ENCODE assay signal across 23 cellular contexts in the genomic region with DNA sequence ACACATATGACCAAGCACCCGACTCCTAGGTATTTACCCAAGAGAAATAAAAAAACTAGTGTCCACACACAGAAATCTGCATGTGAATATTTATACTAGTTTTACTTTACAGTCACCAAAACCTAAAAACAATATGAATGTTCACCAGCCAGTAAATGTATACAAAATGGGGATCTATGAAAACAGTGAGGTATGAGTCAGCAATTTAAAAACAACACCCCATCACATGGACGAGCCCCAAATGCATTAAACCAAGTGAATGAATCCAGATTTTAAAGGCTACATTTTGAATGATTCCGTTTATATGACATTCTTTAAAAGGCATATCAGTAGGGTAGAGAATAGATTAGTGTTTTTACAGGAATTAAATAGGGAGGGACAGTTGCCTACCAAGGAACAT. TPM values are rescaled to one million over a fixed set of nuclear protein-coding genes. Genes with fewer than 3 reads are reported as not detected.
DNase-seq lines count a peak whose midpoint lies in the region; ATAC-seq, FAIRE-seq and TF ChIP-seq lines count a peak whose summit lies in the region.
"Had no signal": no experiment of that assay in that cellular context is flagged by ENCODE, and none has a peak within 500 bp of the region (broad histone marks: within the 10 kb centered on the region; RNA-seq: fewer than 3 reads in every experiment).

No MANE protein-coding gene starts in this region.

- no peak overlapping the region for H4K91ac ChIP-seq in H1 (replicated peaks; ENCODE audit: insufficient read length, low read length)

- H3K4me1 Mint-ChIP-seq in GM23338 (no peaks in the 10 kb centered on the region), T-cell (peaks cover 22 to 26% (median 25%) of the 10 kb centered on the region in 3 donors)
- peaks cover 52% of the 10 kb centered on the region for H3K4me1 Mint-ChIP-seq in activated T-helper 2 cell treated with anti-CD3 and anti-CD28 coated beads, Interferon-gamma antibody, Interleukin-2, Interleukin-4, amounts not matched to agents 10 μg/mL and 5 μg/mL and 100 μg/mL, durations not matched to agents 14 hours and 24 hours and 36 hours (ENCODE audit: low read depth)
- H3K4me1 Mint-ChIP-seq in stimulated activated naive B cell treated with anti-CD40 and anti-IgM and Interleukin-4, amounts not matched to agents 10 μg/mL and 1 μg/mL and 100 μg/mL, for 72 hours = peaks cover 7 to 17% of the 10 kb centered on the region in 2 donors

- H3K36me3 ChIP-seq in GM23338 (ENCODE audit: insufficient read depth) (no peaks in the 10 kb centered on the region), H1 (ENCODE audit: control insufficient read depth in 2 of 4, insufficient read depth in 4 of 4, low read length in 3 of 4) (no peaks in the 10 kb centered on the region)
- H3K36me3 ChIP-seq: BE2C had no signal

- H3K27me3 ChIP-seq in GM23338 (ENCODE audit: insufficient read depth) (no peaks in the 10 kb centered on the region), H1 (replicated peaks in 1 of 4; ENCODE audit: control insufficient read depth in 3 of 4, extremely low read depth in 1 of 4, insufficient read depth in 3 of 4, low read length in 3 of 4) (peaks cover 0 to 1% (median 0%) of the 10 kb centered on the region in 4 experiments; a peak in 1 of 7 replicates)

- TF ChIP-seq CTCF in GM23338 (conservative IDR thresholded peaks at IDR 0.05; ENCODE audit: low read depth in 2 of 2) = no peak
- TF ChIP-seq CTCF in H1 (IDR thresholded peaks at IDR 0.05; ENCODE audit: control extremely low read depth in 1 of 3, insufficient read depth in 1 of 3, low read depth in 1 of 3, low read length in 3 of 3) = no peak

- H3K18ac ChIP-seq in H1 (ENCODE audit: extremely low read depth, low read length) = no peak overlapping the region

- peaks cover 7 to 13% of the 10 kb centered on the region in 2 experiments; a peak in 3 of 4 replicates for H3K9me3 ChIP-seq in H1 (ENCODE audit: insufficient read depth in 2 of 2, low read depth in 1 of 2, low read length in 1 of 2)
- H3K9me3 ChIP-seq: BE2C had no signal

- no peak overlapping the region for H2AK5ac ChIP-seq in H1 (ENCODE audit: low read depth, low read length)

- no peak overlapping the region for H3K14ac ChIP-seq in H1 (ENCODE audit: insufficient read length)

- H3K4ac ChIP-seq in H1 (replicated peaks; ENCODE audit: insufficient read length, low read depth, low read length) = no peak overlapping the region

- no peak overlapping the region for H2BK120ac ChIP-seq in H1 (replicated peaks; ENCODE audit: low read depth, low read length)

- H2BK12ac ChIP-seq in H1 (ENCODE audit: low read depth, low read length) = no peak overlapping the region

- DNase-seq in GM23338 (ENCODE audit: low spot score) (no peak), H1 (ENCODE audit: low read depth in 1 of 2, low spot score in 2 of 2) (no peak), T-cell (no peak), cerebellar nuclear complex (lab: John Stamatoyannopoulos, UW) (no peak)
- DNase-seq in activated T-helper 2 cell treated with anti-CD3 and anti-CD28 coated beads, Interferon-gamma antibody, Interleukin-2, Interleukin-4, amounts not matched to agents 10 μg/mL and 5 μg/mL and 100 μg/mL, durations not matched to agents 14 hours and 24 hours and 36 hours (ENCODE audit: low spot score) = no peak
- no peak for DNase-seq in stimulated activated naive B cell treated with anti-CD40 and anti-IgM and Interleukin-4, amounts not matched to agents 10 μg/mL and 1 μg/mL and 100 μg/mL, for 72 hours
- DNase-seq in activated CD8-positive, alpha-beta memory T cell treated with anti-CD3 and anti-CD28 coated beads, Interleukin-2, amount 50 U/mL, for 48 hours = no peak
- DNase-seq: ACHN; BE2C; C1 segment of cervical spinal cord; CD4-positive, CD25-positive, alpha-beta regulatory T cell; CD8-positive, alpha-beta memory T cell; COR-L47; DMS 273 treated with DMSO at 0.1 percent for 48 hours; DMS53; DND-41; EL; GM23248; H7 had no signal

- CTCF ChIA-PET in H1 (lab: Charles Lee; ENCODE audit: partially characterized antibody) (no interaction called here), T-cell (lab: Charles Lee) (no interaction called here)

- no peaks in the 10 kb centered on the region for H3F3A ChIP-seq in GM23338 (replicated peaks; ENCODE audit: low read depth)

- ATAC-seq in GM23338 (no peak), T-cell (replicated peaks in 1 of 4) (no peak)
- ATAC-seq in stimulated activated naive B cell treated with anti-CD40 and anti-IgM and Interleukin-4, amounts not matched to agents 10 μg/mL and 1 μg/mL and 100 μg/mL, for 72 hours (replicated peaks) = no peak

- no peaks in the 10 kb centered on the region for H4K20me1 ChIP-seq in GM23338 (replicated peaks; ENCODE audit: insufficient read depth)
- no peaks in the 10 kb centered on the region for H4K20me1 ChIP-seq in H1 (replicated peaks in 1 of 2; ENCODE audit: control insufficient read depth in 1 of 2, insufficient read depth in 2 of 2, low read length in 2 of 2)

- no peaks in the 10 kb centered on the region for H3K23me2 ChIP-seq in H1 (ENCODE audit: low read depth, low read length)

- H3K4me3 ChIP-seq in GM23338 = no peak overlapping the region
- no peak overlapping the region for H3K4me3 ChIP-seq in H1 (ENCODE audit: extremely low read depth in 1 of 4, insufficient read depth in 2 of 4, low read depth in 3 of 4, low read length in 4 of 4)
- H3K4me3 ChIP-seq: GM23248 had no signal

- intact Hi-C loops in activated T-helper 2 cell treated with anti-CD3 and anti-CD28 coated beads, Interferon-gamma antibody, Interleukin-2, Interleukin-4, amounts not matched to agents 10 μg/mL and 5 μg/mL and 100 μg/mL, durations not matched to agents 14 hours and 24 hours and 36 hours (cut with micrococcal nuclease) = no loop called here

- H2BK15ac ChIP-seq in H1 (ENCODE audit: low read length) = no peak overlapping the region

- H2BK5ac ChIP-seq in H1 (ENCODE audit: low read depth, low read length) = no peak overlapping the region

- H3K4me2 ChIP-seq in GM23338 (no peak overlapping the region), H1 (ENCODE audit: insufficient read depth in 1 of 2, low read depth in 2 of 2, low read length in 2 of 2) (no peak overlapping the region)

- TF ChIP-seq POLR2A in H1 (IDR thresholded peaks at IDR 0.05; ENCODE audit: control extremely low read depth in 1 of 2, low read depth in 2 of 2, low read length in 2 of 2) = no peak

- H3K4me1 ChIP-seq in GM23338 (ENCODE audit: insufficient read depth) (no peaks in the 10 kb centered on the region), H1 (replicated peaks in 1 of 4; ENCODE audit: control insufficient read depth in 3 of 4, insufficient read depth in 4 of 4, low read length in 3 of 4) (no peaks in the 10 kb centered on the region)
- H3K4me1 ChIP-seq: BE2C had no signal

- H3K79me1 ChIP-seq in H1 (ENCODE audit: low read depth, low read length) = no peaks in the 10 kb centered on the region

- H3K27ac Mint-ChIP-seq in GM23338 (peak overlapping the region; percentile 81; the same call in 1 of the 2 replicates), T-cell (no peak overlapping the region)
- peak overlapping the region; percentile 33 for H3K27ac Mint-ChIP-seq in activated T-helper 2 cell treated with anti-CD3 and anti-CD28 coated beads, Interferon-gamma antibody, Interleukin-2, Interleukin-4, amounts not matched to agents 10 μg/mL and 5 μg/mL and 100 μg/mL, durations not matched to agents 14 hours and 24 hours and 36 hours
- H3K27ac Mint-ChIP-seq in stimulated activated naive B cell treated with anti-CD40 and anti-IgM and Interleukin-4, amounts not matched to agents 10 μg/mL and 1 μg/mL and 100 μg/mL, for 72 hours = peak overlapping the region; percentile 9

- H3K27ac ChIP-seq in GM23338 (ENCODE audit: low read depth) = no peak overlapping the region
- H3K27ac ChIP-seq in H1 (ENCODE audit: low read depth, low read length) = no peak overlapping the region
- H3K27ac ChIP-seq: GM23248 had no signal

- no peak overlapping the region for H3K9ac ChIP-seq in H1 (replicated peaks in 1 of 4; ENCODE audit: extremely low read depth in 1 of 4, low read depth in 3 of 4, low read length in 3 of 4)
- H3K9ac ChIP-seq: GM23248 had no signal

- H2AFZ ChIP-seq in GM23338 (no peak overlapping the region), H1 (ENCODE audit: low read length) (no peak overlapping the region)
- H2AFZ ChIP-seq: GM23248 had no signal

- no peaks in the 10 kb centered on the region for H3K9me2 ChIP-seq in GM23338 (ENCODE audit: insufficient read depth)

- H3K27me3 Mint-ChIP-seq in GM23338 (ENCODE audit: insufficient read depth, low read depth, poor library complexity) (peaks cover 6% of the 10 kb centered on the region), T-cell (peaks cover 0 to 5% of the 10 kb centered on the region in 2 donors)
- H3K27me3 Mint-ChIP-seq in activated T-helper 2 cell treated with anti-CD3 and anti-CD28 coated beads, Interferon-gamma antibody, Interleukin-2, Interleukin-4, amounts not matched to agents 10 μg/mL and 5 μg/mL and 100 μg/mL, durations not matched to agents 14 hours and 24 hours and 36 hours (ENCODE audit: low read depth) = peaks cover 4% of the 10 kb centered on the region
- H3K27me3 Mint-ChIP-seq in stimulated activated naive B cell treated with anti-CD40 and anti-IgM and Interleukin-4, amounts not matched to agents 10 μg/mL and 1 μg/mL and 100 μg/mL, for 72 hours = peaks cover 33 to 43% of the 10 kb centered on the region in 2 donors

- H4K8ac ChIP-seq in H1 (ENCODE audit: extremely low read depth, insufficient read depth, low read length) = no peak overlapping the region

- H3K36me3 Mint-ChIP-seq in GM23338 (ENCODE audit: low read depth) (peaks cover 11% of the 10 kb centered on the region; the same call in 2 of the 3 replicates), T-cell (no peaks in the 10 kb centered on the region)
- no peaks in the 10 kb centered on the region for H3K36me3 Mint-ChIP-seq in activated T-helper 2 cell treated with anti-CD3 and anti-CD28 coated beads, Interferon-gamma antibody, Interleukin-2, Interleukin-4, amounts not matched to agents 10 μg/mL and 5 μg/mL and 100 μg/mL, durations not matched to agents 14 hours and 24 hours and 36 hours (ENCODE audit: low read depth)
- H3K36me3 Mint-ChIP-seq in stimulated activated naive B cell treated with anti-CD40 and anti-IgM and Interleukin-4, amounts not matched to agents 10 μg/mL and 1 μg/mL and 100 μg/mL, for 72 hours = no peaks in the 10 kb centered on the region
- H3K36me3 Mint-ChIP-seq: CD4-positive, CD25-positive, alpha-beta regulatory T cell; CD8-positive, alpha-beta memory T cell had no signal

- 83% methylated on average over 3 of the region's 3 CpGs; no CpG with 5 or more reads in 1 of the 2 experiments for WGBS in H1 (ENCODE audit: extremely low coverage in 1 of 2, insufficient coverage in 1 of 2, insufficient read length in 1 of 2, insufficient replicate concordance in 2 of 2, low coverage in 1 of 2, low lambda C conversion rate in 2 of 2, missing lambda C conversion rate in 1 of 2), 2 experiments

- no peak overlapping the region for H3K56ac ChIP-seq in H1 (replicated peaks; ENCODE audit: insufficient read length, low read depth, low read length)

- no peak for TF ChIP-seq RAD21 in H1 (IDR thresholded peaks at IDR 0.05 in 1 of 2, conservative IDR thresholded peaks at IDR 0.05 in 1 of 2; ENCODE audit: low read depth in 2 of 2, low read length in 2 of 2)

- H3K23ac ChIP-seq in H1 (ENCODE audit: insufficient read length) = no peak overlapping the region

- TF ChIP-seq EP300 in H1 (IDR thresholded peaks at IDR 0.05; ENCODE audit: borderline replicate concordance in 1 of 2, low read depth in 2 of 2, low read length in 2 of 2) = no peak

- peaks cover 19% of the 10 kb centered on the region for H3K9me3 Mint-ChIP-seq in GM23338
- H3K9me3 Mint-ChIP-seq in activated T-helper 2 cell treated with anti-CD3 and anti-CD28 coated beads, Interferon-gamma antibody, Interleukin-2, Interleukin-4, amounts not matched to agents 10 μg/mL and 5 μg/mL and 100 μg/mL, durations not matched to agents 14 hours and 24 hours and 36 hours = no peaks in the 10 kb centered on the region
- H3K9me3 Mint-ChIP-seq in stimulated activated naive B cell treated with anti-CD40 and anti-IgM and Interleukin-4, amounts not matched to agents 10 μg/mL and 1 μg/mL and 100 μg/mL, for 72 hours = no peaks in the 10 kb centered on the region
- no peaks in the 10 kb centered on the region for H3K9me3 Mint-ChIP-seq in T-cell
- H3K9me3 Mint-ChIP-seq: CD8-positive, alpha-beta memory T cell had no signal

- H3K79me2 ChIP-seq in GM23338 (replicated peaks; ENCODE audit: insufficient read depth) (no peaks in the 10 kb centered on the region), H1 (ENCODE audit: control insufficient read depth in 1 of 2, insufficient read depth in 2 of 2, low read length in 2 of 2) (no peaks in the 10 kb centered on the region)

- POLR2A ChIA-PET in H1 (lab: Charles Lee; ENCODE audit: partially characterized antibody) = no interaction called here
- POLR2A ChIA-PET in T-cell (lab: Charles Lee) = no interaction called here

- no peak overlapping the region for H2BK20ac ChIP-seq in H1 (ENCODE audit: low read length)

- no peak for FAIRE-seq in H1 (lab: Jason Lieb, UNC)
- FAIRE-seq: GM12891, GM19239 had no signal

- H3K4me3 Mint-ChIP-seq in GM23338 (no peak overlapping the region), T-cell (no peak overlapping the region)
- no peak overlapping the region for H3K4me3 Mint-ChIP-seq in activated T-helper 2 cell treated with anti-CD3 and anti-CD28 coated beads, Interferon-gamma antibody, Interleukin-2, Interleukin-4, amounts not matched to agents 10 μg/mL and 5 μg/mL and 100 μg/mL, durations not matched to agents 14 hours and 24 hours and 36 hours (ENCODE audit: low read depth)
- no peak overlapping the region for H3K4me3 Mint-ChIP-seq in stimulated activated naive B cell treated with anti-CD40 and anti-IgM and Interleukin-4, amounts not matched to agents 10 μg/mL and 1 μg/mL and 100 μg/mL, for 72 hours
- H3K4me3 Mint-ChIP-seq: CD4-positive, CD25-positive, alpha-beta regulatory T cell; CD8-positive, alpha-beta memory T cell had no signal

- H4K5ac ChIP-seq in H1 (ENCODE audit: insufficient read length, low read depth, low read length) = no peak overlapping the region

RNA-seq across cellular contexts. Expression of a gene that starts 22.1 kb away (rescaled TPM):
- not detected in 2 replicates for total RNA-seq in GM23338 (2014; rRNA removed; shearing (Covaris generic))
- polyA plus RNA-seq in GM23338 (2016; fragmentation: Nextera tagmentation; extraction: Ambion mirVana) (not detected in 2 replicates), H1 (2011; rRNA removed) (not detected in 2 replicates)
- not detected in 2 replicates for total RNA-seq in activated T-helper 2 cell treated with anti-CD3 and anti-CD28 coated beads, Interferon-gamma antibody, Interleukin-2, Interleukin-4, amounts not matched to agents 10 μg/mL and 5 μg/mL and 100 μg/mL, durations not matched to agents 14 hours and 24 hours and 36 hours
- not detected in 2 replicates for total RNA-seq in H1 (2021; fragmentation: NEBNext Ultra II Directional; extraction: Animal tissue kit (Norgen Biotek cat#: 25700))
- polyA plus RNA-seq in H1 (2011; cell fraction: cytosol; rRNA removed) = not detected
- polyA plus RNA-seq in H1 (2011; cell fraction: nucleus; rRNA removed) = not detected
- not detected in 4 replicates for polyA plus RNA-seq in H1 (2012, experiment 1 of 2)
- polyA plus RNA-seq in H1 (2012, experiment 2 of 2) = not detected
- polyA plus RNA-seq in H1 (2013, experiment 1 of 2) = not detected
- not detected for polyA plus RNA-seq in H1 (2013, experiment 2 of 2)
- not detected in 2 replicates for polyA minus RNA-seq in H1 (2011; rRNA and poly(A)+ RNA removed)
- polyA minus RNA-seq in H1 (2011; cell fraction: cytosol; rRNA and poly(A)+ RNA removed) = not detected
- not detected for polyA minus RNA-seq in H1 (2011; cell fraction: nucleus; rRNA and poly(A)+ RNA removed)
- 1 to 10 TPM in 2 of 5 donors, under 1 TPM in 2, not detected in 1; 0.30 to 3.3 (median 1.0) TPM for total RNA-seq in T-cell
- total RNA-seq: A172; CD4-positive, CD25-positive, alpha-beta regulatory T cell; G401; GM23248; H7 had no signal
- polyA plus RNA-seq: CD4-positive, CD25-positive, alpha-beta regulatory T cell; GM23248 had no signal

RNA-seq across cellular contexts. Expression of a gene that starts 39.5 kb away (rescaled TPM):
- total RNA-seq in GM23338 (2014; rRNA removed; shearing (Covaris generic)) = not detected in 2 replicates
- polyA plus RNA-seq in GM23338 (2016; fragmentation: Nextera tagmentation; extraction: Ambion mirVana) (not detected in 2 replicates), H1 (2011; rRNA removed) (0.05 TPM in 1 of 2 replicates, not detected in the other)
- 0.18 TPM in 1 of 2 replicates, not detected in the other for total RNA-seq in activated T-helper 2 cell treated with anti-CD3 and anti-CD28 coated beads, Interferon-gamma antibody, Interleukin-2, Interleukin-4, amounts not matched to agents 10 μg/mL and 5 μg/mL and 100 μg/mL, durations not matched to agents 14 hours and 24 hours and 36 hours
- total RNA-seq in H1 (2021; fragmentation: NEBNext Ultra II Directional; extraction: Animal tissue kit (Norgen Biotek cat#: 25700)) = not detected in 2 replicates
- polyA plus RNA-seq in H1 (2011; cell fraction: cytosol; rRNA removed) = not detected
- not detected for polyA plus RNA-seq in H1 (2011; cell fraction: nucleus; rRNA removed)
- not detected in 4 replicates for polyA plus RNA-seq in H1 (2012, experiment 1 of 2)
- polyA plus RNA-seq in H1 (2012, experiment 2 of 2) = not detected
- not detected for polyA plus RNA-seq in H1 (2013, experiment 1 of 2)
- not detected for polyA plus RNA-seq in H1 (2013, experiment 2 of 2)
- not detected in 2 replicates for polyA minus RNA-seq in H1 (2011; rRNA and poly(A)+ RNA removed)
- polyA minus RNA-seq in H1 (2011; cell fraction: cytosol; rRNA and poly(A)+ RNA removed) = not detected
- polyA minus RNA-seq in H1 (2011; cell fraction: nucleus; rRNA and poly(A)+ RNA removed) = not detected
- 1 to 10 TPM in 3 of 5 donors, under 1 TPM in 2; 0.73 to 2.6 (median 1.6) TPM for total RNA-seq in T-cell
- total RNA-seq: A172, G401, GM23248, H7 had no signal
- polyA plus RNA-seq: GM23248 had no signal

RNA-seq across cellular contexts. Expression of a gene that starts 56.0 kb away (rescaled TPM):
- 15.6 and 18.8 TPM in 2 replicates for total RNA-seq in GM23338 (2014; rRNA removed; shearing (Covaris generic))
- 3.7 and 11.0 TPM in 2 replicates for polyA plus RNA-seq in GM23338 (2016; fragmentation: Nextera tagmentation; extraction: Ambion mirVana)
- total RNA-seq in activated T-helper 2 cell treated with anti-CD3 and anti-CD28 coated beads, Interferon-gamma antibody, Interleukin-2, Interleukin-4, amounts not matched to agents 10 μg/mL and 5 μg/mL and 100 μg/mL, durations not matched to agents 14 hours and 24 hours and 36 hours = 9.7 and 11.0 TPM in 2 replicates
- 7.2 and 8.1 TPM in 2 replicates for total RNA-seq in H1 (2021; fragmentation: NEBNext Ultra II Directional; extraction: Animal tissue kit (Norgen Biotek cat#: 25700))
- 4.6 and 6.6 TPM in 2 replicates for polyA plus RNA-seq in H1 (2011; rRNA removed)
- polyA plus RNA-seq in H1 (2011; cell fraction: cytosol; rRNA removed) = 5.2 TPM
- 12.7 TPM for polyA plus RNA-seq in H1 (2011; cell fraction: nucleus; rRNA removed)
- polyA plus RNA-seq in H1 (2012, experiment 1 of 2) = 2.9 to 4.4 TPM (median 3.7 TPM) in 4 replicates
- 1.4 TPM for polyA plus RNA-seq in H1 (2012, experiment 2 of 2)
- 3.1 TPM for polyA plus RNA-seq in H1 (2013, experiment 1 of 2)
- 2.6 TPM for polyA plus RNA-seq in H1 (2013, experiment 2 of 2)
- 1.4 and 1.6 TPM in 2 replicates for polyA minus RNA-seq in H1 (2011; rRNA and poly(A)+ RNA removed)
- 3.9 TPM for polyA minus RNA-seq in H1 (2011; cell fraction: cytosol; rRNA and poly(A)+ RNA removed)
- polyA minus RNA-seq in H1 (2011; cell fraction: nucleus; rRNA and poly(A)+ RNA removed) = 4.5 TPM
- total RNA-seq in T-cell = 10 to 100 TPM in 3 of 5 donors, 1 to 10 TPM in 2; 3.2 to 18.1 (median 15.9) TPM

Comparison
In these comparisons a context has a peak if more than half of its experiments do, and no peak if none do; other contexts are left out.
1. H3K27ac Mint-ChIP-seq: peak in GM23338 (single experiment), activated T-helper 2 cell treated with anti-CD3 and anti-CD28 coated beads, Interferon-gamma antibody, Interleukin-2, Interleukin-4, amounts not matched to agents 10 μg/mL and 5 μg/mL and 100 μg/mL, durations not matched to agents 14 hours and 24 hours and 36 hours (single experiment) and stimulated activated naive B cell treated with anti-CD40 and anti-IgM and Interleukin-4, amounts not matched to agents 10 μg/mL and 1 μg/mL and 100 μg/mL, for 72 hours (single experiment); none in T-cell (0 of 2).